2 cellular contexts compared by ENCODE assay signal in genomic region chr7:117210908-117211307, GRCh38.
TF ChIP-seq lines count a peak whose summit lies in the region.

No MANE protein-coding gene starts in this region.

TF ChIP-seq in IMR-90, 13 proteins besides CTCF, POLR2A, EP300 and RAD21:
- TF ChIP-seq NFE2L2 (IDR thresholded peaks at IDR 0.05; ENCODE audit: low read depth, low read length): no peak
- no peak for TF ChIP-seq CHD1 (IDR thresholded peaks at IDR 0.05; ENCODE audit: low read depth, low read length)
- no peak for TF ChIP-seq CEBPB (IDR thresholded peaks at IDR 0.05; ENCODE audit: low read depth, low read length)
- no peak for TF ChIP-seq MAFK (IDR thresholded peaks at IDR 0.05; ENCODE audit: low read depth, low read length)
- TF ChIP-seq USF2 (IDR thresholded peaks at IDR 0.05; ENCODE audit: low read depth, low read length): no peak
- TF ChIP-seq FOS (IDR thresholded peaks at IDR 0.05; ENCODE audit: low read depth, low read length): no peak
- TF ChIP-seq RCOR1 (IDR thresholded peaks at IDR 0.05; ENCODE audit: insufficient replicate concordance, low read length): no peak
- TF ChIP-seq RFX5 (IDR thresholded peaks at IDR 0.05; ENCODE audit: low read depth, low read length): no peak
- no peak for TF ChIP-seq BHLHE40 (IDR thresholded peaks at IDR 0.05; ENCODE audit: low read depth, low read length)
- TF ChIP-seq MAZ (IDR thresholded peaks at IDR 0.05; ENCODE audit: borderline replicate concordance, low read depth, low read length): no peak
- TF ChIP-seq SMC3 (IDR thresholded peaks at IDR 0.05; ENCODE audit: low read depth, low read length): no peak
- no peak for TF ChIP-seq ELK1 (IDR thresholded peaks at IDR 0.05; ENCODE audit: borderline replicate concordance, low read depth, low read length)

TF ChIP-seq in K562, 482 proteins besides CTCF, POLR2A, EP300 and RAD21:
- 0 out of 2 replicates have a peak, but pooled peaks have one; percentile 9 for TF ChIP-seq JUN (IDR thresholded peaks at IDR 0.05; ENCODE audit: borderline replicate concordance, low read depth, low read length)
- no peak for TF ChIP-seq JUN (CRISPR knock-in tag; IDR thresholded peaks at IDR 0.05; ENCODE audit: borderline replicate concordance)
- peak; percentile 39 for TF ChIP-seq CBFA2T3 (IDR thresholded peaks at IDR 0.05)
- peak; percentile 98 for TF ChIP-seq PRDM10 (IDR thresholded peaks at IDR 0.05; ENCODE audit: partially characterized antibody)
- no peak for TF ChIP-seq RBM17 (IDR thresholded peaks at IDR 0.05; ENCODE audit: borderline replicate concordance, low read depth, low read length)
- peak in 1 of 2 experiments; percentile 63; a peak in 2 of 4 replicates for TF ChIP-seq FOXK2 (conservative IDR thresholded peaks at IDR 0.05 in 1 of 2, IDR thresholded peaks at IDR 0.05 in 1 of 2; ENCODE audit: low read depth in 2 of 2)
- 0 out of 2 replicates have a peak, but pooled peaks have one; percentile 13 for TF ChIP-seq IRF9 (tag; IDR thresholded peaks at IDR 0.05)
- TF ChIP-seq PREB (CRISPR knock-in tag; IDR thresholded peaks at IDR 0.05): no peak
- no peak for TF ChIP-seq TCFL5 (CRISPR knock-in tag; conservative IDR thresholded peaks at IDR 0.05)
- peak; percentile 58; the same call in 1 of the 2 replicates for TF ChIP-seq CREB3L1 (IDR thresholded peaks at IDR 0.05; ENCODE audit: borderline replicate concordance, low read depth)
- peak; percentile 62 for TF ChIP-seq ETV1 (tag; conservative IDR thresholded peaks at IDR 0.05; ENCODE audit: low read depth)
- TF ChIP-seq TCF3 (CRISPR knock-in tag; IDR thresholded peaks at IDR 0.05): peak; percentile 8; the same call in 1 of the 2 replicates
- peak; percentile 79; the same call in 1 of the 2 replicates for TF ChIP-seq ATF7 (IDR thresholded peaks at IDR 0.05)
- TF ChIP-seq ERF (CRISPR knock-in tag; IDR thresholded peaks at IDR 0.05): peak; percentile 11; the same call in 1 of the 2 replicates
- no peak for TF ChIP-seq C11orf30 (IDR thresholded peaks at IDR 0.05; ENCODE audit: low read depth)
TF ChIP-seq in K562: peak in this region for 10.
